1 cellular context compared by ENCODE assay signal in the genomic region with DNA sequence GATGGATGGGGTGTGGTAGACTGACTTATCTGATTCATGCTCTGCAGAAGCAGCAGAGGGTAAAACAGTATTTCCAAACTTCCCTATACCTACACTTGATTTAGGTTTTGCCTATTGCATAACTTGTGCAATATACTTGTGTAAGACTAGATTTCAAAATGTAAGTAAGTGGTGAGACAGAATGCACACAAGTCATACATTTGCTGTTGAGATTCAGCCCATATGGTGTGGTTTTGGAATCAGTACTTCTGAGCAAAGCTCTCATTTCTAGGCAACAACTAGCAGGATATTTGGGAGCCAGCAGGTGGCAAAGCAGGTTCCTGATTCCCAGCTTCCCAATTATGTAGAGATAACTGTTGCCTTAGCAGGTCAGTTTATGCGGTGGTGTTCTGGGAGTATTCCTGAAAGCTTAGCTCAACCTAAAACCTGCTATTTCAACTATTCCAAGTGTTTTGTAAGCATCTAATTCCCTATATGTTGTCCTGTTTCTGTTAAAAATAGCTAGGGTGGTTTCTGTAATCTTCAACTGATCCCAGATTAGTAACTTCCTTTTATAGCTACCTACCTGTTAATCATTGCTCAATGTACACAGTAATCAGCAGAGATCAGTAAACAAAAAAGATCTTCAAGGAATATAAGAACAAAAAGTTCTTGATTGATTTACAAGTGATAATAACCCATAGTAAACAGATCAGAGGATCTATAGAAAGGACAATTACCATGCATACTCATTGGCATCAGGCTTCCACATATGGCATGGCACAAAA.
TF ChIP-seq lines count a peak whose summit lies in the region.

No MANE protein-coding gene starts in this region.

TF ChIP-seq in WTC11, 78 proteins besides CTCF, POLR2A, EP300 and RAD21 (continued from another document):
- TF ChIP-seq, protein P1, sequence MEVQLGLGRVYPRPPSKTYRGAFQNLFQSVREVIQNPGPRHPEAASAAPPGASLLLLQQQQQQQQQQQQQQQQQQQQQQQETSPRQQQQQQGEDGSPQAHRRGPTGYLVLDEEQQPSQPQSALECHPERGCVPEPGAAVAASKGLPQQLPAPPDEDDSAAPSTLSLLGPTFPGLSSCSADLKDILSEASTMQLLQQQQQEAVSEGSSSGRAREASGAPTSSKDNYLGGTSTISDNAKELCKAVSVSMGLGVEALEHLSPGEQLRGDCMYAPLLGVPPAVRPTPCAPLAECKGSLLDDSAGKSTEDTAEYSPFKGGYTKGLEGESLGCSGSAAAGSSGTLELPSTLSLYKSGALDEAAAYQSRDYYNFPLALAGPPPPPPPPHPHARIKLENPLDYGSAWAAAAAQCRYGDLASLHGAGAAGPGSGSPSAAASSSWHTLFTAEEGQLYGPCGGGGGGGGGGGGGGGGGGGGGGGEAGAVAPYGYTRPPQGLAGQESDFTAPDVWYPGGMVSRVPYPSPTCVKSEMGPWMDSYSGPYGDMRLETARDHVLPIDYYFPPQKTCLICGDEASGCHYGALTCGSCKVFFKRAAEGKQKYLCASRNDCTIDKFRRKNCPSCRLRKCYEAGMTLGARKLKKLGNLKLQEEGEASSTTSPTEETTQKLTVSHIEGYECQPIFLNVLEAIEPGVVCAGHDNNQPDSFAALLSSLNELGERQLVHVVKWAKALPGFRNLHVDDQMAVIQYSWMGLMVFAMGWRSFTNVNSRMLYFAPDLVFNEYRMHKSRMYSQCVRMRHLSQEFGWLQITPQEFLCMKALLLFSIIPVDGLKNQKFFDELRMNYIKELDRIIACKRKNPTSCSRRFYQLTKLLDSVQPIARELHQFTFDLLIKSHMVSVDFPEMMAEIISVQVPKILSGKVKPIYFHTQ (CRISPR knock-in tag; IDR thresholded peaks at IDR 0.05), result no peak
- no peak for TF ChIP-seq ZNF512 (CRISPR knock-in tag; IDR thresholded peaks at IDR 0.05; ENCODE audit: borderline replicate concordance)
- no peak for TF ChIP-seq NFATC4 (CRISPR knock-in tag; IDR thresholded peaks at IDR 0.05)
- TF ChIP-seq FOXP4 (CRISPR knock-in tag; IDR thresholded peaks at IDR 0.05), result no peak
- TF ChIP-seq E2F1 (CRISPR knock-in tag; IDR thresholded peaks at IDR 0.05), result no peak
- TF ChIP-seq CREB1 (CRISPR knock-in tag; IDR thresholded peaks at IDR 0.05), result no peak
- TF ChIP-seq RORB (CRISPR knock-in tag; IDR thresholded peaks at IDR 0.05), result no peak
- TF ChIP-seq JUN (CRISPR knock-in tag; IDR thresholded peaks at IDR 0.05), result no peak
- TF ChIP-seq NFE2L1 (CRISPR knock-in tag; IDR thresholded peaks at IDR 0.05), result no peak
- TF ChIP-seq EMX1 (CRISPR knock-in tag; IDR thresholded peaks at IDR 0.05), result no peak
